In genomic region chr10:50291261-50291850, GRCh38 we compare ENCODE assay signal across 9 cellular contexts. TPM values are rescaled to one million over a fixed set of nuclear protein-coding genes. Genes with fewer than 3 reads are reported as not detected.
DNase-seq lines count a peak whose midpoint lies in the region; ATAC-seq and TF ChIP-seq lines count a peak whose summit lies in the region.
"Had no signal": no experiment of that assay in that cellular context is flagged by ENCODE, and none has a peak within 500 bp of the region (broad histone marks: within the 10 kb centered on the region; RNA-seq: fewer than 3 reads in every experiment).

No MANE protein-coding gene starts in this region.

- in situ Hi-C loops in GM13977 (cut with MboI; ENCODE audit: low pct_unique_long_range_greater_than_20kb, low sequenced_read_pairs, unreplicated experiment) = no loop called here

- peak; percentile 12 for DNase-seq in GM13977 (ENCODE audit: low spot score)
- peak in 1 of 2 donors; percentile 41 for DNase-seq in foreskin fibroblast
- DNase-seq in stromal cell of bone marrow (ENCODE audit: low read depth) = peak; percentile 6
- no peak for DNase-seq in activated CD8-positive, alpha-beta memory T cell treated with anti-CD3 and anti-CD28 coated beads, Interleukin-2, amount 10 ng/mL, durations not matched to agents 7 days and 5 days
- DNase-seq in NCI-H446 treated with DMSO at 0.1 percent for 48 hours (lab: John Stamatoyannopoulos, UW) = no peak
- DNase-seq: activated T-cell treated with anti-CD3 and anti-CD28 coated beads, Interleukin-2, amount 50 U/mL, for 1 hour; NCI-H146 had no signal

- peaks cover 2% of the 10 kb centered on the region for H3K9me3 Mint-ChIP-seq in activated CD8-positive, alpha-beta memory T cell treated with anti-CD3 and anti-CD28 coated beads, Interleukin-2, amount 10 ng/mL, durations not matched to agents 7 days and 5 days (ENCODE audit: low read depth)

- peaks cover 9% of the 10 kb centered on the region for H3K27me3 Mint-ChIP-seq in activated CD8-positive, alpha-beta memory T cell treated with anti-CD3 and anti-CD28 coated beads, Interleukin-2, amount 10 ng/mL, durations not matched to agents 7 days and 5 days

- no peak overlapping the region for H3K4me3 Mint-ChIP-seq in activated CD8-positive, alpha-beta memory T cell treated with anti-CD3 and anti-CD28 coated beads, Interleukin-2, amount 10 ng/mL, durations not matched to agents 7 days and 5 days

- CTCF ChIA-PET in activated CD8-positive, alpha-beta memory T cell treated with anti-CD3 and anti-CD28 coated beads, Interleukin-2, amount 10 ng/mL, durations not matched to agents 7 days and 5 days (lab: Charles Lee) = interaction anchor here (0.6 kb wide), 1 partner anchor 125 kb away, joined by 3 read pairs; no protein-coding TSS in a partner anchor

- no peak overlapping the region for H3K4me3 ChIP-seq in foreskin fibroblast (ENCODE audit: low read depth in 1 of 2, low read length in 2 of 2)

- H3K4me1 Mint-ChIP-seq in activated CD8-positive, alpha-beta memory T cell treated with anti-CD3 and anti-CD28 coated beads, Interleukin-2, amount 10 ng/mL, durations not matched to agents 7 days and 5 days = peaks cover 6% of the 10 kb centered on the region

- TF ChIP-seq CTCF in GM13977 (IDR thresholded peaks at IDR 0.05; ENCODE audit: extremely low read depth, insufficient read depth, missing control alignments) = peak; percentile 42
- peak; percentile 29 for TF ChIP-seq CTCF in foreskin fibroblast (IDR thresholded peaks at IDR 0.05; ENCODE audit: low read depth, low read length)

- H3K27ac Mint-ChIP-seq in activated CD8-positive, alpha-beta memory T cell treated with anti-CD3 and anti-CD28 coated beads, Interleukin-2, amount 10 ng/mL, durations not matched to agents 7 days and 5 days = no peak overlapping the region

- ATAC-seq in SK-N-SH treated with all-trans-retinoic acid at 6 μM for 48 hours = peak; percentile 51; the same call in 1 of the 3 replicates
- ATAC-seq in GM18873 (IDR thresholded peaks at IDR 0.05; ENCODE audit: low FRiP score, unreplicated experiment) = no peak
- ATAC-seq in activated CD8-positive, alpha-beta memory T cell treated with anti-CD3 and anti-CD28 coated beads, Interleukin-2, amount 10 ng/mL, durations not matched to agents 7 days and 5 days = no peak

- peaks cover 3% of the 10 kb centered on the region for H3K36me3 Mint-ChIP-seq in activated CD8-positive, alpha-beta memory T cell treated with anti-CD3 and anti-CD28 coated beads, Interleukin-2, amount 10 ng/mL, durations not matched to agents 7 days and 5 days

TF ChIP-seq in SK-N-SH treated with all-trans-retinoic acid at 6 μM for 48 hours, 23 proteins besides CTCF, POLR2A, EP300 and RAD21:
- TF ChIP-seq, protein P1, sequence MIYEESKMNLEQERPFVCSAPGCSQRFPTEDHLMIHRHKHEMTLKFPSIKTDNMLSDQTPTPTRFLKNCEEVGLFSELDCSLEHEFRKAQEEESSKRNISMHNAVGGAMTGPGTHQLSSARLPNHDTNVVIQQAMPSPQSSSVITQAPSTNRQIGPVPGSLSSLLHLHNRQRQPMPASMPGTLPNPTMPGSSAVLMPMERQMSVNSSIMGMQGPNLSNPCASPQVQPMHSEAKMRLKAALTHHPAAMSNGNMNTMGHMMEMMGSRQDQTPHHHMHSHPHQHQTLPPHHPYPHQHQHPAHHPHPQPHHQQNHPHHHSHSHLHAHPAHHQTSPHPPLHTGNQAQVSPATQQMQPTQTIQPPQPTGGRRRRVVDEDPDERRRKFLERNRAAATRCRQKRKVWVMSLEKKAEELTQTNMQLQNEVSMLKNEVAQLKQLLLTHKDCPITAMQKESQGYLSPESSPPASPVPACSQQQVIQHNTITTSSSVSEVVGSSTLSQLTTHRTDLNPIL (CRISPR knock-in tag; IDR thresholded peaks at IDR 0.05; ENCODE audit: low read depth) = no peak
- TF ChIP-seq POU6F1 (CRISPR knock-in tag; IDR thresholded peaks at IDR 0.05; ENCODE audit: borderline replicate concordance, low read depth) (no peak), ZC3H10 (CRISPR knock-in tag; IDR thresholded peaks at IDR 0.05) (no peak), PPARA (CRISPR knock-in tag; IDR thresholded peaks at IDR 0.05; ENCODE audit: borderline replicate concordance) (no peak), GLIS3 (CRISPR knock-in tag; IDR thresholded peaks at IDR 0.05) (no peak), ZFP30 (CRISPR knock-in tag; IDR thresholded peaks at IDR 0.05) (no peak), ZNF565 (CRISPR knock-in tag; conservative IDR thresholded peaks at IDR 0.05; ENCODE audit: low read depth) (no peak), RARB (CRISPR knock-in tag; IDR thresholded peaks at IDR 0.05) (no peak), OSR1 (CRISPR knock-in tag; IDR thresholded peaks at IDR 0.05) (no peak), ESRRG (CRISPR knock-in tag; IDR thresholded peaks at IDR 0.05) (no peak), TOX (CRISPR knock-in tag; IDR thresholded peaks at IDR 0.05; ENCODE audit: borderline replicate concordance) (no peak)
- TF ChIP-seq, protein P2, sequence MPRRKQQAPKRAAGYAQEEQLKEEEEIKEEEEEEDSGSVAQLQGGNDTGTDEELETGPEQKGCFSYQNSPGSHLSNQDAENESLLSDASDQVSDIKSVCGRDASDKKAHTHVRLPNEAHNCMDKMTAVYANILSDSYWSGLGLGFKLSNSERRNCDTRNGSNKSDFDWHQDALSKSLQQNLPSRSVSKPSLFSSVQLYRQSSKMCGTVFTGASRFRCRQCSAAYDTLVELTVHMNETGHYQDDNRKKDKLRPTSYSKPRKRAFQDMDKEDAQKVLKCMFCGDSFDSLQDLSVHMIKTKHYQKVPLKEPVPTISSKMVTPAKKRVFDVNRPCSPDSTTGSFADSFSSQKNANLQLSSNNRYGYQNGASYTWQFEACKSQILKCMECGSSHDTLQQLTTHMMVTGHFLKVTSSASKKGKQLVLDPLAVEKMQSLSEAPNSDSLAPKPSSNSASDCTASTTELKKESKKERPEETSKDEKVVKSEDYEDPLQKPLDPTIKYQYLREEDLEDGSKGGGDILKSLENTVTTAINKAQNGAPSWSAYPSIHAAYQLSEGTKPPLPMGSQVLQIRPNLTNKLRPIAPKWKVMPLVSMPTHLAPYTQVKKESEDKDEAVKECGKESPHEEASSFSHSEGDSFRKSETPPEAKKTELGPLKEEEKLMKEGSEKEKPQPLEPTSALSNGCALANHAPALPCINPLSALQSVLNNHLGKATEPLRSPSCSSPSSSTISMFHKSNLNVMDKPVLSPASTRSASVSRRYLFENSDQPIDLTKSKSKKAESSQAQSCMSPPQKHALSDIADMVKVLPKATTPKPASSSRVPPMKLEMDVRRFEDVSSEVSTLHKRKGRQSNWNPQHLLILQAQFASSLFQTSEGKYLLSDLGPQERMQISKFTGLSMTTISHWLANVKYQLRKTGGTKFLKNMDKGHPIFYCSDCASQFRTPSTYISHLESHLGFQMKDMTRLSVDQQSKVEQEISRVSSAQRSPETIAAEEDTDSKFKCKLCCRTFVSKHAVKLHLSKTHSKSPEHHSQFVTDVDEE (CRISPR knock-in tag; IDR thresholded peaks at IDR 0.05) = no peak
TF ChIP-seq in SK-N-SH treated with all-trans-retinoic acid at 6 μM for 48 hours: peak in this region for 0.

RNA-seq across cellular contexts. Expression of gene ASAH2, which starts 40.0 kb away (rescaled TPM):
- total RNA-seq in activated CD8-positive, alpha-beta memory T cell treated with anti-CD3 and anti-CD28 coated beads, Interleukin-2, amount 10 ng/mL, durations not matched to agents 7 days and 5 days = 1 to 10 TPM; 4.2 to 4.9 TPM

Comparison
In these comparisons a context has a peak if more than half of its experiments do, and no peak if none do; other contexts are left out.
1. DNase-seq: peak in GM13977 (single experiment) and stromal cell of bone marrow (single experiment); none in activated CD8-positive, alpha-beta memory T cell treated with anti-CD3 and anti-CD28 coated beads, Interleukin-2, amount 10 ng/mL, durations not matched to agents 7 days and 5 days (single experiment) and NCI-H446 treated with DMSO at 0.1 percent for 48 hours (single experiment).